In genomic region chr1:242454262-242455051, GRCh38 we compare ENCODE assay signal across 9 cellular contexts.
DNase-seq lines count a peak whose midpoint lies in the region; ATAC-seq and TF ChIP-seq lines count a peak whose summit lies in the region.
"Had no signal": no experiment of that assay in that cellular context is flagged by ENCODE, and none has a peak within 500 bp of the region (broad histone marks: within the 10 kb centered on the region; RNA-seq: fewer than 3 reads in every experiment).

No MANE protein-coding gene starts in this region.

- H3K36me3 Mint-ChIP-seq in natural killer cell treated with Interleukin-12 subunit alpha and Interleukin-12 subunit beta and Interleukin-15 and Interleukin-18, amount 100 ng/mL, for 72 hours = no peaks in the 10 kb centered on the region

- H3K9me3 ChIP-seq in heart left ventricle = no peaks in the 10 kb centered on the region
- H3K9me3 ChIP-seq in vagina = no peaks in the 10 kb centered on the region

- H3K9me3 Mint-ChIP-seq in natural killer cell treated with Interleukin-12 subunit alpha and Interleukin-12 subunit beta and Interleukin-15 and Interleukin-18, amount 100 ng/mL, for 72 hours = no peaks in the 10 kb centered on the region
- H3K9me3 Mint-ChIP-seq: stimulated activated naive CD8-positive, alpha-beta T cell treated with anti-CD3 and anti-CD28 coated beads, Interleukin-15, Interleukin-2, amounts not matched to agents 100 ng/mL and 50 ng/mL, for 24 hours had no signal

- intact Hi-C loops in heart left ventricle (cut with DNase I) (loop anchor here in 4 of 10 donors (5.0 to 10.0 kb wide), 3 partner anchors 430 to 870 kb away; no protein-coding TSS in a partner anchor), left ventricle myocardium superior (cut with micrococcal nuclease) (no loop called here), vagina (cut with DNase I) (no loop called here)

- H3K27me3 ChIP-seq in heart left ventricle (peaks cover 0 to 38% (median 0%) of the 10 kb centered on the region in 9 donors), vagina (no peaks in the 10 kb centered on the region)

- DNase-seq in heart left ventricle (no peak), left ventricle myocardium superior (no peak), NCI-H1694 (lab: John Stamatoyannopoulos, UW) (peak; percentile 43), iPS-NIHi7 (ENCODE audit: extremely low spot score) (peak; percentile 64), vagina (ENCODE audit: extremely low spot score in 2 of 2) (no peak)
- DNase-seq in natural killer cell treated with Interleukin-12 subunit alpha and Interleukin-12 subunit beta and Interleukin-15 and Interleukin-18, amount 100 ng/mL, for 72 hours (ENCODE audit: low spot score) = no peak

- TF ChIP-seq CTCF in heart left ventricle (IDR thresholded peaks at IDR 0.05) (peak; percentile 38 to 72 (median 57)), VCaP (conservative IDR thresholded peaks at IDR 0.05) (peak; percentile 91), vagina (IDR thresholded peaks at IDR 0.05) (peak in 2 of 3 experiments; percentile 10 to 20)

- WGBS in heart left ventricle, 4 donors = 33 to 38% (median 36%) methylated on average over 9 of the region's 9 CpGs

- no peak overlapping the region for H3K4me3 Mint-ChIP-seq in natural killer cell treated with Interleukin-12 subunit alpha and Interleukin-12 subunit beta and Interleukin-15 and Interleukin-18, amount 100 ng/mL, for 72 hours
- H3K4me3 Mint-ChIP-seq: stimulated activated naive CD8-positive, alpha-beta T cell treated with anti-CD3 and anti-CD28 coated beads, Interleukin-15, Interleukin-2, amounts not matched to agents 100 ng/mL and 50 ng/mL, for 24 hours had no signal

- no peak overlapping the region for H3K27ac ChIP-seq in heart left ventricle
- peak overlapping the region; percentile 30; the same call in 1 of the 2 replicates for H3K27ac ChIP-seq in VCaP
- H3K27ac ChIP-seq in vagina = no peak overlapping the region

- H3K4me1 Mint-ChIP-seq in natural killer cell treated with Interleukin-12 subunit alpha and Interleukin-12 subunit beta and Interleukin-15 and Interleukin-18, amount 100 ng/mL, for 72 hours (ENCODE audit: low read depth in 2 of 2) = no peaks in the 10 kb centered on the region

- no peak overlapping the region for H3K4me3 ChIP-seq in heart left ventricle
- H3K4me3 ChIP-seq in vagina = no peak overlapping the region

- H3K4me1 ChIP-seq in heart left ventricle = no peaks in the 10 kb centered on the region
- no peaks in the 10 kb centered on the region for H3K4me1 ChIP-seq in vagina

- no peaks in the 10 kb centered on the region for H3K36me3 ChIP-seq in heart left ventricle
- H3K36me3 ChIP-seq in vagina = no peaks in the 10 kb centered on the region

- TF ChIP-seq POLR2A in heart left ventricle (IDR thresholded peaks at IDR 0.05) (no peak), vagina (IDR thresholded peaks at IDR 0.05) (no peak)

- no peak for ATAC-seq in heart left ventricle
- no peak for ATAC-seq in left ventricle myocardium superior
- ATAC-seq in HG02759 (IDR thresholded peaks at IDR 0.05; ENCODE audit: unreplicated experiment) = peak; percentile 55
- ATAC-seq in natural killer cell treated with Interleukin-12 subunit alpha and Interleukin-12 subunit beta and Interleukin-15 and Interleukin-18, amount 100 ng/mL, for 72 hours = no peak

- H3K27ac Mint-ChIP-seq in natural killer cell treated with Interleukin-12 subunit alpha and Interleukin-12 subunit beta and Interleukin-15 and Interleukin-18, amount 100 ng/mL, for 72 hours = no peak overlapping the region
- H3K27ac Mint-ChIP-seq: stimulated activated naive CD8-positive, alpha-beta T cell treated with anti-CD3 and anti-CD28 coated beads, Interleukin-15, Interleukin-2, amounts not matched to agents 100 ng/mL and 50 ng/mL, for 24 hours had no signal

- H3K27me3 Mint-ChIP-seq in natural killer cell treated with Interleukin-12 subunit alpha and Interleukin-12 subunit beta and Interleukin-15 and Interleukin-18, amount 100 ng/mL, for 72 hours = peaks cover 2 to 15% of the 10 kb centered on the region in 2 donors

Comparison
In these comparisons a context has a peak if more than half of its experiments do, and no peak if none do; other contexts are left out.
1. DNase-seq: peak in NCI-H1694 (single experiment) and iPS-NIHi7 (single experiment); none in heart left ventricle (0 of 5), left ventricle myocardium superior (single experiment), vagina (0 of 2) and natural killer cell treated with Interleukin-12 subunit alpha and Interleukin-12 subunit beta and Interleukin-15 and Interleukin-18, amount 100 ng/mL, for 72 hours (single experiment).
2. CTCF ChIP-seq: peak in every context shown above with its lines; median percentile 91 in VCaP; 57 in heart left ventricle; 15 in vagina.